ENCODE assay signal across 8 cellular contexts in the genomic region with DNA sequence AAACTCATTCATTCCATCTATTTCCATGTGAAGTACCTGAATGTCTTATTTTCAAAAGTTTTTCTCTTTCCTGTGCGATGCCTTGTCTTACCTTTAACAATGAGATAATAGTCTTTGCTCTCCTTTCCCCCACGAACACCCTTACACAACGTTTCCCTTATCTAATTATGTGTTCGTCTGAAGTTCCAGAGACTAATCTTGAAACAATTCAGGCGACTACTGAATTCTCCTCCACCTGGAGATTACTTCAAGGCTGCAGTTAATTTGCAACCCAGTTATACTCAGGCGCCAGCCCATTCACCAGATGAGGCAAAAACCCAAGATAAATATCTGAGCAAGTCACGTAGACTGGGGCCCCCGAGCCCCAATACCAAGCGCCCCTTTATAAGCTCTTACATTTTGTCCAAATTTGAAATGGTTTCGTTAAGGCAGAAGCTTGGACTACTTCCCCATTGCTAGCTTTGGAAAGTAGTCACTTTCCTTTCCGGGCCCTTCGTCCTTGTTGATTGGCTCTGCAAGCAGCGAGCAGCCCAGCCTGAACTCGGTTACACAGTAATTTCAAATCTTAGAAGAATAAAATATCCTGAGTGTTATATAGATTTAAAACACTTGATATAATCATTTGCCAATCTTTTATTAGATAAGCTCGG. TPM values are rescaled to one million over a fixed set of nuclear protein-coding genes. Genes with fewer than 3 reads are reported as not detected.
DNase-seq lines count a peak whose midpoint lies in the region; ATAC-seq and TF ChIP-seq lines count a peak whose summit lies in the region.

No MANE protein-coding gene starts in this region.

- H3K27me3 Mint-ChIP-seq in WTC11 (ENCODE audit: low read depth): peaks cover 11% of the 10 kb centered on the region
- peaks cover 10% of the 10 kb centered on the region for H3K27me3 Mint-ChIP-seq in nephron progenitor cell (ENCODE audit: low read depth, poor library complexity)

- H3K36me3 Mint-ChIP-seq in WTC11 (no peaks in the 10 kb centered on the region), nephron progenitor cell (ENCODE audit: low read depth) (peaks cover 10% of the 10 kb centered on the region)

- H3K4me3 ChIP-seq in epithelial cell of esophagus (ENCODE audit: low read length): peak overlapping the region; percentile 70

- peaks cover 6% of the 10 kb centered on the region for H3K4me1 Mint-ChIP-seq in WTC11
- H3K4me1 Mint-ChIP-seq in nephron progenitor cell: peaks cover 7% of the 10 kb centered on the region

- CTCF ChIA-PET in WTC11 (lab: Charles Lee): no interaction called here

- H3K27ac Mint-ChIP-seq in WTC11: no peak overlapping the region
- no peak overlapping the region for H3K27ac Mint-ChIP-seq in nephron progenitor cell

- POLR2A ChIA-PET in WTC11 (lab: Charles Lee): no interaction called here

- H3K9me3 Mint-ChIP-seq in WTC11: peaks cover 11% of the 10 kb centered on the region; the same call in 1 of the 2 replicates
- peaks cover 34% of the 10 kb centered on the region for H3K9me3 Mint-ChIP-seq in nephron progenitor cell

- peak; percentile 35 for ATAC-seq in GM21423 (IDR thresholded peaks at IDR 0.05; ENCODE audit: unreplicated experiment)
- no peak for ATAC-seq in WTC11

- TF ChIP-seq CTCF in WTC11 (IDR thresholded peaks at IDR 0.05) (no peak), epithelial cell of esophagus (IDR thresholded peaks at IDR 0.05; ENCODE audit: insufficient read depth, low read depth, low read length, missing control alignments) (no peak), nephron progenitor cell (IDR thresholded peaks at IDR 0.05) (no peak)

- DNase-seq in Caki2 (ENCODE audit: low read depth): peak; percentile 58
- peak; percentile 29 for DNase-seq in HuH-7.5 (ENCODE audit: low spot score)
- DNase-seq in WTC11 (ENCODE audit: low spot score): no peak
- DNase-seq in epithelial cell of esophagus (ENCODE audit: low read depth): no peak
- no peak for DNase-seq in nephron progenitor cell
- DNase-seq in NCI-H1048 (lab: John Stamatoyannopoulos, UW): no peak
- no peak for DNase-seq in activated gamma-delta T cell (lab: John Stamatoyannopoulos, UW)

- in situ Hi-C loops in Caki2 (cut with HindIII; ENCODE audit: low pct_unique_long_range_greater_than_20kb, low sequenced_read_pairs): no loop called here

- H3K4me3 Mint-ChIP-seq in WTC11 (peak overlapping the region; percentile 94), nephron progenitor cell (peak overlapping the region; percentile 98)

TF ChIP-seq in WTC11, 78 proteins besides CTCF, POLR2A, EP300 and RAD21:
- TF ChIP-seq, protein P1, sequence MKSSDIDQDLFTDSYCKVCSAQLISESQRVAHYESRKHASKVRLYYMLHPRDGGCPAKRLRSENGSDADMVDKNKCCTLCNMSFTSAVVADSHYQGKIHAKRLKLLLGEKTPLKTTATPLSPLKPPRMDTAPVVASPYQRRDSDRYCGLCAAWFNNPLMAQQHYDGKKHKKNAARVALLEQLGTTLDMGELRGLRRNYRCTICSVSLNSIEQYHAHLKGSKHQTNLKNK (CRISPR knock-in tag; IDR thresholded peaks at IDR 0.05): no peak
- TF ChIP-seq NR1H2 (CRISPR knock-in tag; IDR thresholded peaks at IDR 0.05) (no peak), GRHL2 (CRISPR knock-in tag; IDR thresholded peaks at IDR 0.05; ENCODE audit: insufficient replicate concordance, severe bottlenecking) (no peak), EMX1 (CRISPR knock-in tag; IDR thresholded peaks at IDR 0.05) (no peak), TEAD4 (CRISPR knock-in tag; IDR thresholded peaks at IDR 0.05) (no peak), GABPB1 (CRISPR knock-in tag; IDR thresholded peaks at IDR 0.05) (no peak), E2F5 (CRISPR knock-in tag; IDR thresholded peaks at IDR 0.05) (no peak), PRDM15 (CRISPR knock-in tag; IDR thresholded peaks at IDR 0.05) (no peak), ZNF671 (CRISPR knock-in tag; IDR thresholded peaks at IDR 0.05) (no peak)
- TF ChIP-seq, protein P2, sequence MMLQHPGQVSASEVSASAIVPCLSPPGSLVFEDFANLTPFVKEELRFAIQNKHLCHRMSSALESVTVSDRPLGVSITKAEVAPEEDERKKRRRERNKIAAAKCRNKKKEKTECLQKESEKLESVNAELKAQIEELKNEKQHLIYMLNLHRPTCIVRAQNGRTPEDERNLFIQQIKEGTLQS (CRISPR knock-in tag; conservative IDR thresholded peaks at IDR 0.05): no peak

RNA-seq across cellular contexts. Expression of gene TPK1, which starts 1.2 kb away (rescaled TPM):
- 31.0 and 37.9 TPM in 2 replicates for total RNA-seq in Caki2 (2014; rRNA removed; shearing (Covaris generic); ENCODE audit: low replicate concordance)
- 2.7 to 3.6 TPM (median 2.7 TPM) in 3 replicates for total RNA-seq in WTC11 (2021)

Comparison
In these comparisons a context has a peak if more than half of its experiments do, and no peak if none do; other contexts are left out.
1. DNase-seq: peak in Caki2 (single experiment) and HuH-7.5 (single experiment); none in WTC11 (single experiment), epithelial cell of esophagus (single experiment), nephron progenitor cell (single experiment), NCI-H1048 (single experiment) and activated gamma-delta T cell (single experiment).